Comparison of ENCODE assay signal across 22 cellular contexts in the genomic region with DNA sequence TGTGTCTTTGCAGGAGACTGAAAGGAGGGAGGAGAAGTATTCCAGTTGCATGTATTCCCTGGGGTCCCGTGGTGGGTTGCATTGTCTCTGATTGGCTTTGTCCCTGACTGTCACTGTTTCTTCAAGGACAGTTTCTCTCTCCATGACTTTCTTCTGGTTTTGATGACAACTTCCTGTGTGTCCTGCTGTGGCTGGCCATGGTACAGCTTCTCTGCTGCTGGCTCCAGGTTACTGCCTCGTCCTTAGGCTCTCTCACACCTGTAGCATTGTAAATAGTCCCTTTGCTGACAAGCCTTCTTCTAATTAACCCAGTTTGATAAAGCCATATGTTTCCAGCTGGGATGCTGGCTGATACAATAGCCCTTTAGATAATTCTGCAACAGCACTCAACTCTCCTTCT.
DNase-seq lines count a peak whose midpoint lies in the region; ATAC-seq, FAIRE-seq and TF ChIP-seq lines count a peak whose summit lies in the region.
"Had no signal": no experiment of that assay in that cellular context is flagged by ENCODE, and none has a peak within 500 bp of the region (broad histone marks: within the 10 kb centered on the region; RNA-seq: fewer than 3 reads in every experiment).

No MANE protein-coding gene starts in this region.

- H3K4me3 Mint-ChIP-seq in activated CD8-positive, alpha-beta T cell treated with anti-CD3 and anti-CD28 coated beads, Interleukin-2, amount 10 ng/mL, durations not matched to agents 7 days and 5 days, result no peak overlapping the region
- H3K4me3 Mint-ChIP-seq in activated CD8-positive, alpha-beta T cell treated with anti-CD3 and anti-CD28 coated beads for 36 hours, result no peak overlapping the region
- no peak overlapping the region for H3K4me3 Mint-ChIP-seq in activated T-helper 17 cell treated with anti-CD3 and anti-CD28 coated beads, Interleukin-2, amount 50 U/mL, for 72 hours
- no peak overlapping the region for H3K4me3 Mint-ChIP-seq in neural progenitor cell
- H3K4me3 Mint-ChIP-seq: CD4-positive, alpha-beta T cell; HFFc6 had no signal

- H3K27me3 ChIP-seq in upper lobe of right lung, result no peaks in the 10 kb centered on the region
- H3K27me3 ChIP-seq in neural progenitor cell, result no peaks in the 10 kb centered on the region
- H3K27me3 ChIP-seq: MG63, SJSA1 had no signal

- H2AFZ ChIP-seq in neural progenitor cell (replicated peaks), result no peak overlapping the region
- H2AFZ ChIP-seq: PC-9 had no signal

- CTCF ChIA-PET in activated CD8-positive, alpha-beta T cell treated with anti-CD3 and anti-CD28 coated beads, Interleukin-2, amount 10 ng/mL, durations not matched to agents 7 days and 5 days (lab: Charles Lee), result no interaction called here
- CTCF ChIA-PET in activated CD8-positive, alpha-beta T cell treated with anti-CD3 and anti-CD28 coated beads for 36 hours (lab: Charles Lee), result no interaction called here

- H3K4me1 ChIP-seq in kidney (ENCODE audit: control insufficient read depth in 1 of 2, insufficient read depth in 1 of 2, low read depth in 1 of 2, low read length in 2 of 2), result no peaks in the 10 kb centered on the region
- peaks cover 8% of the 10 kb centered on the region for H3K4me1 ChIP-seq in upper lobe of right lung
- H3K4me1 ChIP-seq in neural progenitor cell, result no peaks in the 10 kb centered on the region
- H3K4me1 ChIP-seq: HAP-1 had no signal

- TF ChIP-seq CTCF in activated CD8-positive, alpha-beta T cell treated with anti-CD3 and anti-CD28 coated beads for 36 hours (IDR thresholded peaks at IDR 0.05), result no peak
- TF ChIP-seq CTCF in kidney (IDR thresholded peaks at IDR 0.05; ENCODE audit: borderline replicate concordance, extremely low read depth, insufficient read depth), result peak; percentile 3
- no peak for TF ChIP-seq CTCF in upper lobe of right lung (IDR thresholded peaks at IDR 0.05)
- no peak for TF ChIP-seq CTCF in neural progenitor cell (IDR thresholded peaks at IDR 0.05)

- POLR2A ChIA-PET in activated CD8-positive, alpha-beta T cell treated with anti-CD3 and anti-CD28 coated beads, Interleukin-2, amount 10 ng/mL, durations not matched to agents 7 days and 5 days (lab: Charles Lee), result no interaction called here
- POLR2A ChIA-PET in activated CD8-positive, alpha-beta T cell treated with anti-CD3 and anti-CD28 coated beads for 36 hours (lab: Charles Lee), result no interaction called here

- H3K4me3 ChIP-seq in kidney (ENCODE audit: low read length in 2 of 2) (no peak overlapping the region), upper lobe of right lung (no peak overlapping the region), neural progenitor cell (no peak overlapping the region)
- H3K4me3 ChIP-seq: HAP-1, MG63, PC-9, SJSA1 had no signal

- peaks cover 14% of the 10 kb centered on the region for H3K27me3 Mint-ChIP-seq in activated CD8-positive, alpha-beta T cell treated with anti-CD3 and anti-CD28 coated beads, Interleukin-2, amount 10 ng/mL, durations not matched to agents 7 days and 5 days (ENCODE audit: low read depth)
- peaks cover 3% of the 10 kb centered on the region for H3K27me3 Mint-ChIP-seq in activated CD8-positive, alpha-beta T cell treated with anti-CD3 and anti-CD28 coated beads for 36 hours
- no peaks in the 10 kb centered on the region for H3K27me3 Mint-ChIP-seq in activated T-helper 17 cell treated with anti-CD3 and anti-CD28 coated beads, Interleukin-2, amount 50 U/mL, for 72 hours
- H3K27me3 Mint-ChIP-seq in neural progenitor cell (ENCODE audit: insufficient read depth, low read depth), result peaks cover 4% of the 10 kb centered on the region
- H3K27me3 Mint-ChIP-seq: CD4-positive, alpha-beta T cell had no signal

- DNase-seq in activated CD8-positive, alpha-beta T cell treated with anti-CD3 and anti-CD28 coated beads, Interleukin-2, amount 10 ng/mL, durations not matched to agents 7 days and 5 days, result peak; percentile 13
- no peak for DNase-seq in activated CD8-positive, alpha-beta T cell treated with anti-CD3 and anti-CD28 coated beads for 36 hours
- no peak for DNase-seq in kidney
- DNase-seq in upper lobe of right lung, result no peak
- no peak for DNase-seq in neural progenitor cell (ENCODE audit: low spot score)
- no peak for DNase-seq in stimulated activated CD8-positive, alpha-beta memory T cell treated with anti-CD3 and anti-CD28 coated beads, Interleukin-4, amount 100 ng/mL, for 48 hours
- DNase-seq: Caco-2; CD4-positive, alpha-beta T cell; GOT3; HFFc6; KBM-7; MG63; NCI-H2029; NCI-H510A treated with DMSO at 0.1 percent for 48 hours; NCI-H748 treated with DMSO at 0.1 percent for 48 hours; NK-92 treated with Interleukin-12 subunit alpha and Interleukin-12 subunit beta, amount 100 ng/mL, for 24 hours; PC-9 had no signal

- no peaks in the 10 kb centered on the region for H3K4me1 Mint-ChIP-seq in activated CD8-positive, alpha-beta T cell treated with anti-CD3 and anti-CD28 coated beads, Interleukin-2, amount 10 ng/mL, durations not matched to agents 7 days and 5 days (ENCODE audit: low read depth)
- H3K4me1 Mint-ChIP-seq in activated CD8-positive, alpha-beta T cell treated with anti-CD3 and anti-CD28 coated beads for 36 hours (ENCODE audit: low read depth), result peaks cover 6% of the 10 kb centered on the region
- peaks cover 22% of the 10 kb centered on the region for H3K4me1 Mint-ChIP-seq in activated T-helper 17 cell treated with anti-CD3 and anti-CD28 coated beads, Interleukin-2, amount 50 U/mL, for 72 hours
- peaks cover 6% of the 10 kb centered on the region for H3K4me1 Mint-ChIP-seq in neural progenitor cell

- H3K9ac ChIP-seq in kidney (ENCODE audit: low read length in 2 of 2) (no peak overlapping the region), neural progenitor cell (no peak overlapping the region)

- no peaks in the 10 kb centered on the region for H3F3A ChIP-seq in neural progenitor cell (ENCODE audit: low read depth)

- H3K79me2 ChIP-seq in neural progenitor cell (ENCODE audit: low read depth), result no peaks in the 10 kb centered on the region

- no peak for FAIRE-seq in kidney (lab: Jason Lieb, UNC)
- FAIRE-seq: G401.6 had no signal

- no peak overlapping the region for H3K27ac ChIP-seq in kidney (ENCODE audit: low read depth in 2 of 2, low read length in 2 of 2)
- H3K27ac ChIP-seq in upper lobe of right lung, result no peak overlapping the region
- H3K27ac ChIP-seq in neural progenitor cell, result no peak overlapping the region
- H3K27ac ChIP-seq: PC-9, SJSA1 had no signal

- no peak overlapping the region for H3K4me2 ChIP-seq in neural progenitor cell
- H3K4me2 ChIP-seq: PC-9 had no signal

- no peak for ATAC-seq in activated CD8-positive, alpha-beta T cell treated with anti-CD3 and anti-CD28 coated beads, Interleukin-2, amount 10 ng/mL, durations not matched to agents 7 days and 5 days
- no peak for ATAC-seq in activated CD8-positive, alpha-beta T cell treated with anti-CD3 and anti-CD28 coated beads for 36 hours
- ATAC-seq in activated T-helper 17 cell treated with anti-CD3 and anti-CD28 coated beads, Interleukin-2, amount 50 U/mL, for 72 hours (replicated peaks), result no peak
- ATAC-seq in upper lobe of right lung, result no peak
- ATAC-seq: Right ventricle myocardium inferior had no signal

- H3K27ac Mint-ChIP-seq in activated CD8-positive, alpha-beta T cell treated with anti-CD3 and anti-CD28 coated beads, Interleukin-2, amount 10 ng/mL, durations not matched to agents 7 days and 5 days, result no peak overlapping the region
- H3K27ac Mint-ChIP-seq in activated CD8-positive, alpha-beta T cell treated with anti-CD3 and anti-CD28 coated beads for 36 hours, result no peak overlapping the region
- peak overlapping the region; percentile 52 for H3K27ac Mint-ChIP-seq in activated T-helper 17 cell treated with anti-CD3 and anti-CD28 coated beads, Interleukin-2, amount 50 U/mL, for 72 hours
- H3K27ac Mint-ChIP-seq in neural progenitor cell, result no peak overlapping the region
- H3K27ac Mint-ChIP-seq: CD4-positive, alpha-beta T cell; HFFc6 had no signal

- no peaks in the 10 kb centered on the region for H3K36me3 Mint-ChIP-seq in activated CD8-positive, alpha-beta T cell treated with anti-CD3 and anti-CD28 coated beads, Interleukin-2, amount 10 ng/mL, durations not matched to agents 7 days and 5 days (ENCODE audit: low read depth)
- no peaks in the 10 kb centered on the region for H3K36me3 Mint-ChIP-seq in activated CD8-positive, alpha-beta T cell treated with anti-CD3 and anti-CD28 coated beads for 36 hours (ENCODE audit: low read depth)
- no peaks in the 10 kb centered on the region for H3K36me3 Mint-ChIP-seq in activated T-helper 17 cell treated with anti-CD3 and anti-CD28 coated beads, Interleukin-2, amount 50 U/mL, for 72 hours (ENCODE audit: low read depth)
- no peaks in the 10 kb centered on the region for H3K36me3 Mint-ChIP-seq in neural progenitor cell

- H3K9me3 ChIP-seq in kidney (ENCODE audit: control insufficient read depth in 1 of 2, low read length in 2 of 2), result no peaks in the 10 kb centered on the region
- no peaks in the 10 kb centered on the region for H3K9me3 ChIP-seq in upper lobe of right lung
- H3K9me3 ChIP-seq in neural progenitor cell (ENCODE audit: low read depth), result no peaks in the 10 kb centered on the region
- H3K9me3 ChIP-seq: Caco-2, HAP-1, MG63, SJSA1 had no signal

- no peaks in the 10 kb centered on the region for H4K20me1 ChIP-seq in neural progenitor cell (ENCODE audit: low read depth)

- H3K36me3 ChIP-seq in kidney (ENCODE audit: control insufficient read depth in 1 of 2, insufficient read depth in 2 of 2, low read length in 2 of 2), result no peaks in the 10 kb centered on the region
- H3K36me3 ChIP-seq in upper lobe of right lung, result no peaks in the 10 kb centered on the region
- no peaks in the 10 kb centered on the region for H3K36me3 ChIP-seq in neural progenitor cell
- H3K36me3 ChIP-seq: HAP-1, MG63, SJSA1 had no signal

- intact Hi-C loops in activated CD8-positive, alpha-beta T cell treated with anti-CD3 and anti-CD28 coated beads for 36 hours (cut with micrococcal nuclease), result no loop called here
- intact Hi-C loops in kidney (cut with DNase I), result no loop called here
- intact Hi-C loops in upper lobe of right lung (cut with DNase I), result no loop called here

- no peaks in the 10 kb centered on the region for H3K9me3 Mint-ChIP-seq in activated CD8-positive, alpha-beta T cell treated with anti-CD3 and anti-CD28 coated beads, Interleukin-2, amount 10 ng/mL, durations not matched to agents 7 days and 5 days (ENCODE audit: insufficient read depth)
- no peaks in the 10 kb centered on the region for H3K9me3 Mint-ChIP-seq in activated CD8-positive, alpha-beta T cell treated with anti-CD3 and anti-CD28 coated beads for 36 hours
- H3K9me3 Mint-ChIP-seq in activated T-helper 17 cell treated with anti-CD3 and anti-CD28 coated beads, Interleukin-2, amount 50 U/mL, for 72 hours, result no peaks in the 10 kb centered on the region
- H3K9me3 Mint-ChIP-seq in neural progenitor cell, result peaks cover 2% of the 10 kb centered on the region
- H3K9me3 Mint-ChIP-seq: HFFc6 had no signal
